Comparison of ENCODE assay signal across 1 cellular context in genomic region chr12:121013715-121014114, GRCh38.
TF ChIP-seq lines count a peak whose summit lies in the region.

No MANE protein-coding gene starts in this region.

TF ChIP-seq in HepG2, 621 proteins besides CTCF, POLR2A, EP300 and RAD21:
- no peak for TF ChIP-seq ZNF674 (CRISPR knock-in tag; IDR thresholded peaks at IDR 0.05; ENCODE audit: low read depth)
- peak; percentile 35 for TF ChIP-seq STAG1 (CRISPR knock-in tag; IDR thresholded peaks at IDR 0.05)
